ENCODE assay signal across 17 cellular contexts in the genomic region with DNA sequence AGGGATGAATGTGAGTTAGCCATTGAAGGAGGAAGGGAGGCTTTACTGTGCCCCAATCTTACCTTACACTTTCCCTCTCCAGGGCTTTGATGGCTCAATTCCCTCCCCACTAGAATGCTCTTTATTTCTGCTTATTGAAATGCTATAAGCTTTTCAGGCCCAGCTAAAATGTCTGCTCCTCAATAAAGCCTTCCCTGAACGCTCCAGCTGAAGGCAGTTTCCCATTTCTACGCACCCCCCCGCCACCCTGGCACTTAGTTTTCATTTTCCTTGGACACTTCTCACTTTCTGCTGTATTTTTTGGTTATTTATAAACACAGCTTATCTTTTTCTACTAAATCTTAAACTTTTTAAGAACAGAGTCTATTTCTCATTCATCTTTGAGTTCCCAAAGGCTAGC.
"Had no signal": no experiment of that assay in that cellular context is flagged by ENCODE, and none has a peak within 500 bp of the region (broad histone marks: within the 10 kb centered on the region; RNA-seq: fewer than 3 reads in every experiment).

No MANE protein-coding gene starts in this region.

- H3K9me3 ChIP-seq: adrenal gland, pancreas, upper lobe of left lung had no signal

- H3K4me1 ChIP-seq: adrenal gland, pancreas had no signal

- H3K36me3 ChIP-seq: adrenal gland, pancreas, upper lobe of left lung had no signal

- H3K27me3 ChIP-seq: adrenal gland, pancreas, upper lobe of left lung had no signal

- H3K4me3 ChIP-seq: adrenal gland, pancreas, upper lobe of left lung had no signal

- ATAC-seq: activated CD8-positive, alpha-beta T cell treated with anti-CD3 and anti-CD28 coated beads for 36 hours had no signal

- DNase-seq: activated B cell treated with CpG ODN at 0.5 μM for 24 hours; activated CD4-positive, alpha-beta T cell treated with anti-CD3 and anti-CD28 coated beads for 48 hours; activated CD8-positive, alpha-beta T cell treated with anti-CD3 and anti-CD28 coated beads for 36 hours; activated effector memory CD4-positive, alpha-beta T cell treated with anti-CD3 and anti-CD28 coated beads, Interleukin-2, amount 50 U/mL, for 16 hours; activated T-cell treated with anti-CD3 and anti-CD28 coated beads, Interleukin-2, amount 50 U/mL, for 48 hours; adrenal gland; cortex of kidney; effector memory CD4-positive, alpha-beta T cell; kidney glomerular epithelial cell; mesenchymal stem cell; pancreas; stimulated activated CD4-positive, alpha-beta T cell treated with anti-CD3 and anti-CD28 coated beads, Interleukin-12 subunit alpha, Interleukin-12 subunit beta, amount 100 ng/mL, for 4 hours; stimulated activated CD4-positive, alpha-beta T cell treated with anti-CD3 and anti-CD28 coated beads, Interleukin-2, amount 100 ng/mL, for 24 hours; SW 1271; upper lobe of left lung had no signal

- FAIRE-seq: pancreas, TTC549 had no signal

- H3K27ac ChIP-seq: adrenal gland, epithelial cell of prostate, pancreas, upper lobe of left lung had no signal
